8 cellular contexts compared by ENCODE assay signal in the genomic region with DNA sequence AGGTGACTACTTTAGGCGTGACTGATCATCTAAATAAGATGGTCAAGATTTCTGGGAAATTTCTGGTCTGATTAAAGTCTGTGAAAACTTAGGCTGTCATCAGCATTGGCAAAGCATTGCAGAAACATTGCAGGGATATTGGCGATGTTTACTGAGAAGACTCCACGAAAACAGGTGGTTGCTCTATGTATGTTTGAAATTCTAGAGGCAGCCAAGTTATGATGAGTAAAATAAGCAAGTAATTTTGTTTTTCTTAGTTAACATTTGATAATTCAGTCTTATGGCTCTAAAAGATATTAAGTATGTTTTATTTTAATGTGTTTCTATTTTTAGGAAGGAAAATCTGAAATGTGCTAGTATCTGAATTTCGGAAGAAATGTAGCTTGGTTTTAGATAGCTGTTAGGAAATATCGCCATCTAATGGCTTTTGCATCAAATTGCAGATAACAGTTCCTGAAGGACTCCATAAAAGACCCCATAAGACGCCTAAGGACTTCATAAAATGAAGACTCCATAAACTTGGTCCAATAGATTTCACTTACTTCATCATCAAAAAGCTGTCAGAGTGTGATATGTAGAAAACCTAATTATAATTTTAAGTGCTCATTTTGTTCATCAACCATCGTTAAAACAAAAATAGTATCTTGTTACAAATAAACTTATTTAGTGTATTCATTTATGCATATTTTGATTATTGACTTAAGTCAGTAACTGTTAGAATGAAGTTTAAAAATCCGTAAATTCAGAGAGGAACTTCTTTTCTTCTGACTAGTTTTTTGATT.
DNase-seq lines count a peak whose midpoint lies in the region; ATAC-seq and TF ChIP-seq lines count a peak whose summit lies in the region.

No MANE protein-coding gene starts in this region.

- H2AFZ ChIP-seq in PC-9: no peak overlapping the region

- POLR2A ChIA-PET in PC-9 (lab: Charles Lee; ENCODE audit: unreplicated experiment): no interaction called here

- H3K4me3 ChIP-seq in H7 (ENCODE audit: insufficient read depth, low read depth, low read length): no peak overlapping the region
- H3K4me3 ChIP-seq in PC-9: no peak overlapping the region
- no peak overlapping the region for H3K4me3 ChIP-seq in thyroid gland (replicated peaks in 1 of 3)

- no TSS peak for BruUV-seq in PC-9 (replicated peaks; lab: Mats Ljungman, UMichigan)

- intact Hi-C loops in PC-9 (cut with micrococcal nuclease; ENCODE audit: unreplicated experiment) (loop anchor here (1.0 to 5.0 kb wide), 4 partner anchors 634 to 1284 kb away; no protein-coding TSS in a partner anchor), thyroid gland (cut with DNase I) (loop anchor here (10.0 kb wide), 1 partner anchor 352 kb away; no protein-coding TSS in a partner anchor)

- H3K9me2 ChIP-seq in PC-9 (ENCODE audit: insufficient read depth): no peaks in the 10 kb centered on the region

- no peaks in the 10 kb centered on the region for H3F3A ChIP-seq in PC-9 (ENCODE audit: insufficient read depth, low read depth)

- H3K27me3 ChIP-seq in H7 (ENCODE audit: control insufficient read depth, insufficient read depth, low read length) (no peaks in the 10 kb centered on the region), PC-9 (ENCODE audit: insufficient read depth, low read depth) (peaks cover 34% of the 10 kb centered on the region), thyroid gland (no peaks in the 10 kb centered on the region)

- DNase-seq in CD1c-positive myeloid dendritic cell (ENCODE audit: extremely low spot score) (peak; percentile 30), H7 (peak; percentile 33), PC-9 (no peak), fibroblast of the conjunctiva (ENCODE audit: low read depth) (peak; percentile 18), thyroid gland (no peak), 8988T (no peak)

- no peak for TF ChIP-seq POLR2A in thyroid gland (IDR thresholded peaks at IDR 0.05)

- TF ChIP-seq CTCF in PC-9 (conservative IDR thresholded peaks at IDR 0.05): peak; percentile 79
- peak in 5 of 6 experiments; percentile 37 to 83 (median 71) for TF ChIP-seq CTCF in thyroid gland (IDR thresholded peaks at IDR 0.05)

- CTCF ChIA-PET in PC-9 (lab: Charles Lee): interaction anchor here (0.6 to 1.8 kb wide), 2 partner anchors 782 to 1281 kb away, joined by 3 to 8 read pairs; a partner anchor contains a TSS

- H3K9me3 ChIP-seq in PC-9 (ENCODE audit: insufficient read depth, low read depth): no peaks in the 10 kb centered on the region
- H3K9me3 ChIP-seq in thyroid gland: no peaks in the 10 kb centered on the region

- ATAC-seq in GM19324 (IDR thresholded peaks at IDR 0.05; ENCODE audit: low FRiP score, unreplicated experiment) (no peak), GM18868 (IDR thresholded peaks at IDR 0.05; ENCODE audit: unreplicated experiment) (no peak)

- H3K27ac ChIP-seq in PC-9: no peak overlapping the region
- H3K27ac ChIP-seq in thyroid gland: no peak overlapping the region

- H3K4me2 ChIP-seq in PC-9: no peak overlapping the region

- no peaks in the 10 kb centered on the region for H4K20me1 ChIP-seq in PC-9 (ENCODE audit: insufficient read depth)

- no peaks in the 10 kb centered on the region for H3K79me2 ChIP-seq in PC-9 (ENCODE audit: low read depth)

- H3K36me3 ChIP-seq in H7 (replicated peaks; ENCODE audit: control insufficient read depth, insufficient read depth, low read length) (no peaks in the 10 kb centered on the region), PC-9 (ENCODE audit: low read depth) (no peaks in the 10 kb centered on the region), thyroid gland (no peaks in the 10 kb centered on the region)

- no peaks in the 10 kb centered on the region for H3K4me1 ChIP-seq in PC-9 (replicated peaks; ENCODE audit: insufficient read depth)
- H3K4me1 ChIP-seq in thyroid gland: no peaks in the 10 kb centered on the region

- WGBS in thyroid gland, 2 donors: 59 to 66% methylated on average over 8 of the region's 8 CpGs

Comparison
In these comparisons a context has a peak if more than half of its experiments do, and no peak if none do; other contexts are left out.
1. DNase-seq: peak in CD1c-positive myeloid dendritic cell (single experiment), H7 (single experiment) and fibroblast of the conjunctiva (single experiment); none in PC-9 (0 of 2), thyroid gland (0 of 2) and 8988T (single experiment).